In genomic region chr6:122696853-122697252, GRCh38 we compare ENCODE assay signal across 1 cellular context.
TF ChIP-seq lines count a peak whose summit lies in the region.

No MANE protein-coding gene starts in this region.

TF ChIP-seq in HEK293T, 16 proteins besides CTCF, POLR2A, EP300 and RAD21 (continued from another document):
- no peak for TF ChIP-seq LEF1 (IDR thresholded peaks at IDR 0.05; ENCODE audit: borderline replicate concordance)
- no peak for TF ChIP-seq FOXM1 (IDR thresholded peaks at IDR 0.05; ENCODE audit: borderline replicate concordance)
- no peak for TF ChIP-seq CTBP1 (IDR thresholded peaks at IDR 0.05; ENCODE audit: borderline replicate concordance)
TF ChIP-seq in HEK293T: peak in this region for 0.
